ENCODE assay signal across 8 cellular contexts in the genomic region with DNA sequence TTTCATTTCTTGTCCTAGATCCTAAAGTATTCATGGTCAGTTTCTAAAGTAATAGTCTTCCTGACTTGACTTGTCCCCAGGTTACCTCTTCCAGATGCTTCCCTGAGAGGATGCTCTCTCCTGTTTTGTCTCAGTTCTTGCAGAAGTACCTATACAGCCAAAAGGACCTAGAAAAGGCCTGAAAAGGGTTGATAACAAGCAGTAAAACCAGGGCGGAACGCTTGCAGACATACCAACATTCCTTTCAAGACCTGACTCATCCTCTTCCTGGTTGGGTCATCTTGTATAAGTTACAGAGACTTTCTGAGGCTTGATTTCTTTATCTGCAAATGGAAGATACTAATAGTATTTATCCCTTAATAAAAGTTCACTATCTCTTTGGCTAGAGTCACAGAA.
A peak's percentile ranks its signal among the peaks of the same experiment; 100 is the strongest.
DNase-seq lines count a peak whose midpoint lies in the region; ATAC-seq and TF ChIP-seq lines count a peak whose summit lies in the region.
"Had no signal": no experiment of that assay in that cellular context is flagged by ENCODE, and none has a peak within 500 bp of the region (broad histone marks: within the 10 kb centered on the region; RNA-seq: fewer than 3 reads in every experiment).

No MANE protein-coding gene starts in this region.

- no peaks in the 10 kb centered on the region for H3K79me2 ChIP-seq in fibroblast of lung (ENCODE audit: control insufficient read depth, insufficient read depth, low read length)

- H3K9me3 ChIP-seq in SJSA1 (replicated peaks) (no peaks in the 10 kb centered on the region), fibroblast of lung (ENCODE audit: control insufficient read depth, insufficient read depth, low read depth, low read length) (no peaks in the 10 kb centered on the region), skeletal muscle satellite cell (replicated peaks; ENCODE audit: low read length) (no peaks in the 10 kb centered on the region)
- H3K9me3 ChIP-seq: Peyer's patch had no signal

- no peaks in the 10 kb centered on the region for H3K36me3 ChIP-seq in SJSA1
- no peaks in the 10 kb centered on the region for H3K36me3 ChIP-seq in fibroblast of lung (ENCODE audit: control insufficient read depth, insufficient read depth, low read length)
- H3K36me3 ChIP-seq in skeletal muscle satellite cell (ENCODE audit: insufficient read depth, low read length): no peaks in the 10 kb centered on the region
- H3K36me3 ChIP-seq: Peyer's patch had no signal

- H3K4me3 ChIP-seq in SJSA1 (no peak overlapping the region), fibroblast of lung (replicated peaks in 1 of 4; ENCODE audit: control extremely low read depth in 1 of 4, insufficient read depth in 1 of 4, low read depth in 3 of 4, low read length in 4 of 4) (no peak overlapping the region), skeletal muscle satellite cell (ENCODE audit: low read length) (no peak overlapping the region)
- H3K4me3 ChIP-seq: Peyer's patch had no signal

- no peaks in the 10 kb centered on the region for H3K27me3 ChIP-seq in SJSA1 (replicated peaks)
- no peaks in the 10 kb centered on the region for H3K27me3 ChIP-seq in fibroblast of lung (ENCODE audit: control insufficient read depth, insufficient read depth, low read length)
- H3K27me3 ChIP-seq in skeletal muscle satellite cell (ENCODE audit: control insufficient read depth, insufficient read depth, low read length): no peaks in the 10 kb centered on the region
- H3K27me3 ChIP-seq: Peyer's patch had no signal

- H3K4me1 ChIP-seq in SJSA1 (replicated peaks) (peaks cover 40% of the 10 kb centered on the region), fibroblast of lung (ENCODE audit: control insufficient read depth, extremely low read depth, insufficient read depth, low read length) (peaks cover 14% of the 10 kb centered on the region), skeletal muscle satellite cell (ENCODE audit: control insufficient read depth, insufficient read depth, low read length) (peaks cover 49% of the 10 kb centered on the region)
- H3K4me1 ChIP-seq: Peyer's patch had no signal

- H3K9ac ChIP-seq in fibroblast of lung (ENCODE audit: insufficient read depth, low read length) (no peak overlapping the region), skeletal muscle satellite cell (ENCODE audit: low read depth, low read length) (peak overlapping the region; percentile 49)

- H4K20me1 ChIP-seq in fibroblast of lung (ENCODE audit: control insufficient read depth, extremely low read depth, insufficient read depth, low read length): no peaks in the 10 kb centered on the region

- H3K27ac ChIP-seq in SJSA1 (peak overlapping the region; percentile 93), fibroblast of lung (ENCODE audit: insufficient read depth, low read length) (peak overlapping the region; percentile 42)
- H3K27ac ChIP-seq: Peyer's patch had no signal

- no peak for TF ChIP-seq CTCF in fibroblast of lung (conservative IDR thresholded peaks at IDR 0.05 in 1 of 2, IDR thresholded peaks at IDR 0.05 in 1 of 2; ENCODE audit: low read depth in 1 of 2, low read length in 2 of 2)

- DNase-seq in H4 (ENCODE audit: low spot score): peak; percentile 53
- peak; percentile 67 to 77 for DNase-seq in SJSA1 (ENCODE audit: low read depth in 1 of 2, low spot score in 2 of 2)
- peak; percentile 53 to 96 for DNase-seq in fibroblast of lung (ENCODE audit: low read depth in 2 of 2)
- no peak for DNase-seq in AML-193 (lab: John Stamatoyannopoulos, UW)
- no peak for DNase-seq in effector CD8-positive, alpha-beta T cell (lab: John Stamatoyannopoulos, UW)

- H3K4me2 ChIP-seq in fibroblast of lung (ENCODE audit: extremely low read depth, insufficient read depth, low read length): no peak overlapping the region
- H3K4me2 ChIP-seq in skeletal muscle satellite cell (ENCODE audit: low read length): peak overlapping the region; percentile 59

- no peak for ATAC-seq in GM21423 (IDR thresholded peaks at IDR 0.05; ENCODE audit: unreplicated experiment)

- H2AFZ ChIP-seq in fibroblast of lung (ENCODE audit: low read length): peak overlapping the region; percentile 40

Comparison
In these comparisons a context has a peak if more than half of its experiments do, and no peak if none do; other contexts are left out.
1. DNase-seq: peak in H4 (single experiment), SJSA1 (2 of 2) and fibroblast of lung (2 of 2); none in AML-193 (0 of 2) and effector CD8-positive, alpha-beta T cell (single experiment).